Comparison of ENCODE assay signal across 38 cellular contexts in genomic region chr7:99938296-99938695, GRCh38. TPM values are rescaled to one million over a fixed set of nuclear protein-coding genes. Genes with fewer than 3 reads are reported as not detected.
"Had no signal": no experiment of that assay in that cellular context is flagged by ENCODE, and none has a peak within 500 bp of the region (broad histone marks: within the 10 kb centered on the region; RNA-seq: fewer than 3 reads in every experiment).

No MANE protein-coding gene starts in this region.

- H3K4me1 Mint-ChIP-seq: activated T-helper 17 cell treated with anti-CD3 and anti-CD28 coated beads, Interleukin-2, amount 50 U/mL, for 72 hours had no signal

- H3K9me3 ChIP-seq: body of pancreas, colonic mucosa had no signal

- H3K27ac Mint-ChIP-seq: activated CD4-positive, alpha-beta T cell treated with anti-CD3 and anti-CD28 coated beads, Interleukin-2, amount 10 ng/mL, durations not matched to agents 7 days and 5 days; activated CD8-positive, alpha-beta T cell treated with anti-CD3 and anti-CD28 coated beads for 36 hours; activated naive CD4-positive, alpha-beta T cell treated with anti-CD3 and anti-CD28 coated beads for 36 hours; activated naive CD4-positive, alpha-beta T cell treated with anti-CD3 and anti-CD28 coated beads, Interleukin-2, amount 50 U/mL, for 24 hours; activated naive CD8-positive, alpha-beta T cell treated with anti-CD3 and anti-CD28 coated beads for 36 hours; activated naive CD8-positive, alpha-beta T cell treated with anti-CD3 and anti-CD28 coated beads, Interleukin-2, amount 50 U/mL, for 24 hours; activated T-helper 17 cell treated with anti-CD3 and anti-CD28 coated beads, Interleukin-2, amount 50 U/mL, for 72 hours had no signal

- ATAC-seq: activated CD8-positive, alpha-beta T cell treated with anti-CD3 and anti-CD28 coated beads for 36 hours; activated naive CD8-positive, alpha-beta T cell treated with anti-CD3 and anti-CD28 coated beads, Interleukin-2, amount 50 U/mL, for 24 hours; activated T-cell treated with anti-CD3 and anti-CD28 coated beads, Interleukin-2, amount 50 U/mL, for 4 hours; activated T-helper 17 cell treated with anti-CD3 and anti-CD28 coated beads, Interleukin-2, amount 50 U/mL, for 72 hours; body of pancreas; gastroesophageal sphincter; heart right ventricle had no signal

- H3K4me3 ChIP-seq: adrenal gland, body of pancreas, breast epithelium, cardiac muscle cell, colonic mucosa, esophagus squamous epithelium, gastroesophageal sphincter, heart right ventricle had no signal

- H3K4me3 Mint-ChIP-seq: activated CD4-positive, alpha-beta T cell treated with anti-CD3 and anti-CD28 coated beads, Interleukin-2, amount 10 ng/mL, durations not matched to agents 7 days and 5 days; activated CD8-positive, alpha-beta T cell treated with anti-CD3 and anti-CD28 coated beads for 36 hours; activated naive CD4-positive, alpha-beta T cell treated with anti-CD3 and anti-CD28 coated beads for 36 hours; activated naive CD4-positive, alpha-beta T cell treated with anti-CD3 and anti-CD28 coated beads, Interleukin-2, amount 50 U/mL, for 24 hours; activated naive CD8-positive, alpha-beta T cell treated with anti-CD3 and anti-CD28 coated beads for 36 hours; activated naive CD8-positive, alpha-beta T cell treated with anti-CD3 and anti-CD28 coated beads, Interleukin-2, amount 50 U/mL, for 24 hours; activated T-cell treated with anti-CD3 and anti-CD28 coated beads, Interleukin-2, amount 50 U/mL, for 4 hours; activated T-helper 17 cell treated with anti-CD3 and anti-CD28 coated beads, Interleukin-2, amount 50 U/mL, for 72 hours had no signal

- FAIRE-seq: endometrium, endothelial cell of umbilical vein had no signal

- H3K36me3 ChIP-seq: adrenal gland, breast epithelium, cardiac muscle cell, colonic mucosa, esophagus squamous epithelium, gastroesophageal sphincter, heart right ventricle had no signal

- H3K9me3 Mint-ChIP-seq: activated T-helper 17 cell treated with anti-CD3 and anti-CD28 coated beads, Interleukin-2, amount 50 U/mL, for 72 hours had no signal

- H3K36me3 Mint-ChIP-seq: activated naive CD4-positive, alpha-beta T cell treated with anti-CD3 and anti-CD28 coated beads, Interleukin-2, amount 50 U/mL, for 24 hours; activated naive CD8-positive, alpha-beta T cell treated with anti-CD3 and anti-CD28 coated beads for 36 hours had no signal

- DNase-seq: activated CD4-positive, alpha-beta T cell treated with anti-CD3 and anti-CD28 coated beads for 1 hour; activated CD4-positive, alpha-beta T cell treated with anti-CD3 and anti-CD28 coated beads for 4 hours; activated CD4-positive, alpha-beta T cell treated with anti-CD3 and anti-CD28 coated beads, Interleukin-2, amount 10 ng/mL, durations not matched to agents 7 days and 5 days; activated CD4-positive, alpha-beta T cell treated with anti-CD3 and anti-CD28 coated beads, Interleukin-2, amount 50 U/mL, for 4 hours; activated CD8-positive, alpha-beta memory T cell treated with anti-CD3 and anti-CD28 coated beads for 24 hours; activated CD8-positive, alpha-beta T cell treated with anti-CD3 and anti-CD28 coated beads for 36 hours; activated effector memory CD4-positive, alpha-beta T cell treated with Interleukin-2 at 50 U/mL for 16 hours; activated gamma-delta T cell treated with Interleukin-2 at 50 U/mL for 16 hours; activated naive CD4-positive, alpha-beta T cell treated with anti-CD3 and anti-CD28 coated beads for 36 hours; activated naive CD8-positive, alpha-beta T cell treated with anti-CD3 and anti-CD28 coated beads for 36 hours; activated naive CD8-positive, alpha-beta T cell treated with anti-CD3 and anti-CD28 coated beads, Interleukin-2, amount 50 U/mL, for 24 hours; activated T-cell treated with anti-CD3 and anti-CD28 coated beads, Interleukin-2, amount 50 U/mL, for 4 hours; adrenal gland; amygdala; aorta; body of pancreas; central memory CD4-positive, alpha-beta T cell; cerebellar nuclear complex; colonic mucosa; effector CD8-positive, alpha-beta T cell; esophagus squamous epithelium; foreskin melanocyte; heart right ventricle; T-helper 2 cell had no signal

- H3K27me3 ChIP-seq: body of pancreas, breast epithelium, cardiac muscle cell, colonic mucosa had no signal

- H3K27ac ChIP-seq: adrenal gland, body of pancreas, breast epithelium, cardiac muscle cell, colonic mucosa, epithelial cell of prostate, esophagus squamous epithelium, gastroesophageal sphincter, heart right ventricle had no signal

- H3K4me1 ChIP-seq: adrenal gland, body of pancreas, breast epithelium, colonic mucosa, esophagus squamous epithelium, gastroesophageal sphincter, heart right ventricle had no signal

RNA-seq across cellular contexts. Expression of gene GJC3, which starts 8.9 kb away (rescaled TPM):
- total RNA-seq: activated T-helper 17 cell treated with anti-CD3 and anti-CD28 coated beads, Interleukin-2, amount 50 U/mL, for 72 hours; adrenal gland; body of pancreas; cardiac muscle cell; colonic mucosa; endothelial cell of umbilical vein; fibroblast of lung; fibroblast of villous mesenchyme had no signal
- polyA plus RNA-seq: aorta, cardiac muscle cell, esophagus, fibroblast of lung had no signal

RNA-seq across cellular contexts. Expression of gene AZGP1, which starts 37.5 kb away (rescaled TPM):
- total RNA-seq: activated CD4-positive, alpha-beta T cell treated with anti-CD3 and anti-CD28 coated beads, Interleukin-2, amount 10 ng/mL, durations not matched to agents 7 days and 5 days; activated CD8-positive, alpha-beta T cell treated with anti-CD3 and anti-CD28 coated beads for 36 hours; activated naive CD4-positive, alpha-beta T cell treated with anti-CD3 and anti-CD28 coated beads for 36 hours; activated naive CD8-positive, alpha-beta T cell treated with anti-CD3 and anti-CD28 coated beads for 36 hours; cardiac muscle cell; dermis microvascular lymphatic vessel endothelial cell; endothelial cell of umbilical vein; fibroblast of lung; fibroblast of villous mesenchyme; glomerular endothelial cell; T-helper 1 cell treated with Interleukin-12 subunit alpha and Interleukin-12 subunit beta and Interleukin-4 antibody, amounts not matched to agents 30 ng/mL and 1 ng/mL, for 36 hours had no signal
- polyA plus RNA-seq: cardiac muscle cell, endothelial cell of umbilical vein, fibroblast of lung had no signal
